ENCODE assay signal across 8 cellular contexts in the genomic region with DNA sequence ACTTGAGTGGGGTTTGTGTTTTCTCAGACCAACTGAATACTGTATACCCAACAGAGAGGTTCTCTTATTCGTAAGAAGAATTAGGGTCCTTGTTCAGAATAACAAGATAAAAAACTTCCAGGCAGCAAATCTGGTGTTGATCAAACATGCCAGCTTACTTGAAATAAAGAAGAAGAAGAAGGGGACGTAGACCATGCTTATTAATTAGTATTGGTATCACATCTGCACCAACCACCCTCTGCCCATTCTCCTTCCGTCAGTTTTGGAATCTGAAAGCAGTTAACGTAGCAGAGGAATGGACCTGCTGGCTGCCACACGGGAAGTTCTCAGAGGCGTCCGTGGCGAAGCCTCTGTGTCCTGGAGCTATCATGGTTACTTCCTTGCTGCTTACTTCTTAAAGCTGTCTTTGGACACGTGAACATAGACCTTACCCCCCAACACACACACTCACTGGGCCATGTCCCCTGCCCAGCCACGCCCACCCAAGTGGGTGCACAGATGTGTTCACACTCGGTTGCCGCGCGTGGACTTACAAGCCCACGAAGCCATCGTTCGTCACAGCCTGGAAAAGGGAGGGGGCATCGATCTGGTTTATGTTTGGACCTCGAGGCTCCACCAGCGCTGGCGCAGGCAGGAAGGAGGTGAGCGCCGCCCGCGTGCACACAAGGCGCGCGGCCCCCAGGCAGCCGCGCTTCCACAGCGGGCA. TPM values are rescaled to one million over a fixed set of nuclear protein-coding genes. Genes with fewer than 3 reads are reported as not detected.
DNase-seq lines count a peak whose midpoint lies in the region; ATAC-seq, FAIRE-seq and TF ChIP-seq lines count a peak whose summit lies in the region.

No MANE protein-coding gene starts in this region.

- dilution Hi-C loops in keratinocyte (cut with MboI; ENCODE audit: extremely low pct_ligation_motif_present, low sequenced_read_pairs) = no loop called here

- CTCF ChIA-PET in activated CD8-positive, alpha-beta memory T cell treated with anti-CD3 and anti-CD28 coated beads, Interleukin-2, amount 10 ng/mL, durations not matched to agents 7 days and 5 days (lab: Charles Lee) = interaction anchor here (0.8 to 1.1 kb wide), 2 partner anchors 14 to 463 kb away, joined by 3 read pairs; no protein-coding TSS in a partner anchor
- CTCF ChIA-PET in WTC11 (lab: Charles Lee) = no interaction called here

- POLR2A ChIA-PET in WTC11 (lab: Charles Lee) = interaction anchor here (1.0 to 1.3 kb wide), 2 partner anchors 8 to 9 kb away, joined by 3 to 4 read pairs; no protein-coding TSS in a partner anchor

- no peak for ATAC-seq in activated CD8-positive, alpha-beta memory T cell treated with anti-CD3 and anti-CD28 coated beads, Interleukin-2, amount 10 ng/mL, durations not matched to agents 7 days and 5 days
- ATAC-seq in WTC11 = no peak

- H3K27ac Mint-ChIP-seq in activated CD8-positive, alpha-beta memory T cell treated with anti-CD3 and anti-CD28 coated beads, Interleukin-2, amount 10 ng/mL, durations not matched to agents 7 days and 5 days = no peak overlapping the region
- H3K27ac Mint-ChIP-seq in WTC11 = no peak overlapping the region

- no peak for FAIRE-seq in keratinocyte (lab: Jason Lieb, UNC)

- intact Hi-C loops in adrenal gland (cut with DNase I) = no loop called here

- H3K9me1 ChIP-seq in keratinocyte (ENCODE audit: control insufficient read depth, extremely low read depth, insufficient read depth, low read length) = no peaks in the 10 kb centered on the region

- peak overlapping the region; percentile 19 for H3K4me3 Mint-ChIP-seq in activated CD8-positive, alpha-beta memory T cell treated with anti-CD3 and anti-CD28 coated beads, Interleukin-2, amount 10 ng/mL, durations not matched to agents 7 days and 5 days
- peak overlapping the region; percentile 88 for H3K4me3 Mint-ChIP-seq in WTC11

- DNase-seq in activated CD8-positive, alpha-beta memory T cell treated with anti-CD3 and anti-CD28 coated beads, Interleukin-2, amount 10 ng/mL, durations not matched to agents 7 days and 5 days = no peak
- DNase-seq in activated CD8-positive, alpha-beta memory T cell treated with anti-CD3 and anti-CD28 coated beads, Interleukin-2, amount 50 U/mL, for 4 hours = no peak
- no peak for DNase-seq in WTC11 (ENCODE audit: low spot score)
- no peak for DNase-seq in keratinocyte (ENCODE audit: low read depth, low spot score)
- no peak for DNase-seq in adrenal gland
- no peak for DNase-seq in NCI-H1694 (lab: John Stamatoyannopoulos, UW)
- DNase-seq in SIG-M5 (lab: John Stamatoyannopoulos, UW) = no peak

- H3K27me3 ChIP-seq in keratinocyte (ENCODE audit: control insufficient read depth, extremely low read depth, insufficient read depth, low read length) = no peaks in the 10 kb centered on the region
- H3K27me3 ChIP-seq in thymus (ENCODE audit: control insufficient read depth, insufficient read depth) = peaks cover 86% of the 10 kb centered on the region
- H3K27me3 ChIP-seq in adrenal gland = peaks cover 34% of the 10 kb centered on the region

- H3K9me3 ChIP-seq in keratinocyte (ENCODE audit: control insufficient read depth, low read depth, low read length) (no peaks in the 10 kb centered on the region), thymus (ENCODE audit: control insufficient read depth) (peaks cover 1% of the 10 kb centered on the region), adrenal gland (replicated peaks in 1 of 3) (no peaks in the 10 kb centered on the region)

- H3K27ac ChIP-seq in keratinocyte (ENCODE audit: control insufficient read depth, insufficient read depth, low read length) = no peak overlapping the region
- no peak overlapping the region for H3K27ac ChIP-seq in thymus (ENCODE audit: low read depth)
- H3K27ac ChIP-seq in adrenal gland = no peak overlapping the region

- H3K4me1 Mint-ChIP-seq in activated CD8-positive, alpha-beta memory T cell treated with anti-CD3 and anti-CD28 coated beads, Interleukin-2, amount 10 ng/mL, durations not matched to agents 7 days and 5 days = peaks cover 31% of the 10 kb centered on the region
- peaks cover 47% of the 10 kb centered on the region for H3K4me1 Mint-ChIP-seq in WTC11

- peak overlapping the region; percentile 79 for H3K4me2 ChIP-seq in keratinocyte (ENCODE audit: control insufficient read depth, extremely low read depth, insufficient read depth, low read depth, low read length)

- H3K4me1 ChIP-seq in keratinocyte (ENCODE audit: control insufficient read depth, extremely low read depth, insufficient read depth, low read length) (peaks cover 25% of the 10 kb centered on the region), thymus (ENCODE audit: control insufficient read depth, insufficient read depth, low read length) (peaks cover 23% of the 10 kb centered on the region), adrenal gland (replicated peaks in 1 of 2) (peaks cover 22 to 36% of the 10 kb centered on the region in 2 donors)

- H3K4me3 ChIP-seq in keratinocyte (ENCODE audit: control insufficient read depth in 2 of 3, extremely low read depth in 1 of 3, insufficient read depth in 2 of 3, low read depth in 1 of 3, low read length in 3 of 3) = peak overlapping the region; percentile 48 to 56 (median 53)
- H3K4me3 ChIP-seq in thymus (ENCODE audit: low read length) = peak overlapping the region; percentile 54
- peak overlapping the region in 2 of 4 donors; percentile 47 to 62 for H3K4me3 ChIP-seq in adrenal gland

- peak overlapping the region; percentile 65 for H3K9ac ChIP-seq in keratinocyte (ENCODE audit: control insufficient read depth, extremely low read depth, insufficient read depth, low read length)

- H3K9me3 Mint-ChIP-seq in activated CD8-positive, alpha-beta memory T cell treated with anti-CD3 and anti-CD28 coated beads, Interleukin-2, amount 10 ng/mL, durations not matched to agents 7 days and 5 days (ENCODE audit: low read depth) = no peaks in the 10 kb centered on the region
- H3K9me3 Mint-ChIP-seq in WTC11 = peaks cover 13% of the 10 kb centered on the region

- peak overlapping the region; percentile 68 for H2AFZ ChIP-seq in keratinocyte (ENCODE audit: control insufficient read depth, low read length)

- no peaks in the 10 kb centered on the region for H4K20me1 ChIP-seq in keratinocyte (ENCODE audit: control insufficient read depth, extremely low read depth, insufficient read depth, low read length)

- 8% methylated on average over 31 of the region's 31 CpGs for WGBS in thymus
- WGBS in adrenal gland, 4 donors = 20 to 52% (median 36%) methylated on average over 10 to 31 of the region's 31 CpGs

- peaks cover 82% of the 10 kb centered on the region for H3K27me3 Mint-ChIP-seq in activated CD8-positive, alpha-beta memory T cell treated with anti-CD3 and anti-CD28 coated beads, Interleukin-2, amount 10 ng/mL, durations not matched to agents 7 days and 5 days
- H3K27me3 Mint-ChIP-seq in WTC11 (ENCODE audit: low read depth) = peaks cover 83% of the 10 kb centered on the region

- no peak for TF ChIP-seq POLR2A in adrenal gland (IDR thresholded peaks at IDR 0.05)

- peaks cover 4% of the 10 kb centered on the region for H3K79me2 ChIP-seq in keratinocyte (ENCODE audit: control insufficient read depth, insufficient read depth, low read length)

- H3K36me3 ChIP-seq in keratinocyte (ENCODE audit: control insufficient read depth in 2 of 2, extremely low read depth in 1 of 2, insufficient read depth in 2 of 2, low read length in 2 of 2) = no peaks in the 10 kb centered on the region
- no peaks in the 10 kb centered on the region for H3K36me3 ChIP-seq in thymus (ENCODE audit: control insufficient read depth, insufficient read depth)
- H3K36me3 ChIP-seq in adrenal gland (replicated peaks in 1 of 2) = no peaks in the 10 kb centered on the region

- TF ChIP-seq CTCF in WTC11 (IDR thresholded peaks at IDR 0.05) (no peak), keratinocyte (optimal IDR thresholded peaks at IDR 0.05 in 1 of 3, IDR thresholded peaks at IDR 0.05 in 1 of 3, conservative IDR thresholded peaks at IDR 0.05 in 1 of 3; ENCODE audit: extremely low read depth in 1 of 3, insufficient read depth in 2 of 3, low read length in 3 of 3) (no peak), adrenal gland (IDR thresholded peaks at IDR 0.05) (no peak)

- H3K36me3 Mint-ChIP-seq in activated CD8-positive, alpha-beta memory T cell treated with anti-CD3 and anti-CD28 coated beads, Interleukin-2, amount 10 ng/mL, durations not matched to agents 7 days and 5 days = peaks cover under 1% of the 10 kb centered on the region
- peaks cover 14% of the 10 kb centered on the region for H3K36me3 Mint-ChIP-seq in WTC11

RNA-seq across cellular contexts. Expression of a gene that starts 4.1 kb away (rescaled TPM):
- 1 to 10 TPM in 1 of 2 experiments, under 1 TPM in 1; 0.37 to 1.2 TPM for total RNA-seq in activated CD8-positive, alpha-beta memory T cell treated with anti-CD3 and anti-CD28 coated beads, Interleukin-2, amount 10 ng/mL, durations not matched to agents 7 days and 5 days
- 20.6 to 25.3 TPM (median 20.7 TPM) in 3 replicates for total RNA-seq in WTC11 (2021)
- 6.5 to 14.2 TPM (median 8.2 TPM) in 3 replicates for polyA plus RNA-seq in keratinocyte
- polyA plus RNA-seq in keratinocyte (2011; ENCODE audit: low read depth) = 2.7 TPM
- 2.3 and 4.1 TPM in 2 replicates for polyA plus RNA-seq in keratinocyte (2011; cell fraction: cytosol; rRNA removed)
- polyA plus RNA-seq in keratinocyte (2011; cell fraction: nucleus; rRNA removed) = 30.2 and 36.7 TPM in 2 replicates
- 2.3 and 15.9 TPM in 2 replicates for polyA plus RNA-seq in keratinocyte (2012; ENCODE audit: low replicate concordance)
- polyA minus RNA-seq in keratinocyte = 4.0 to 23.8 TPM (median 5.8 TPM) in 3 replicates
- 9.6 TPM for polyA minus RNA-seq in keratinocyte (2011; cell fraction: cytosol; rRNA and poly(A)+ RNA removed)
- polyA minus RNA-seq in keratinocyte (2011; cell fraction: nucleus; rRNA and poly(A)+ RNA removed) = 22.2 and 23.8 TPM in 2 replicates
- 5.7 TPM for polyA plus RNA-seq in thymus
- 10 to 100 TPM in 2 of 8 donors, 1 to 10 TPM in 6; 3.8 to 13.3 (median 7.7) TPM for total RNA-seq in adrenal gland
- polyA plus RNA-seq in adrenal gland = 1 to 10 TPM in 2 of 3 donors, under 1 TPM in 1; 0.75 to 9.4 (median 7.9) TPM

RNA-seq across cellular contexts. Expression of a gene that starts 11.6 kb away (rescaled TPM):
- 10 to 100 TPM; 20.4 to 26.0 TPM for total RNA-seq in activated CD8-positive, alpha-beta memory T cell treated with anti-CD3 and anti-CD28 coated beads, Interleukin-2, amount 10 ng/mL, durations not matched to agents 7 days and 5 days
- total RNA-seq in WTC11 (2021) (15.2 to 16.8 TPM (median 15.2 TPM) in 3 replicates), adrenal gland (10 to 100 TPM; 18.6 to 34.9 (median 27.5) TPM)
- polyA plus RNA-seq in keratinocyte (17.4 to 18.4 TPM (median 18.3 TPM) in 3 replicates), thymus (13.6 TPM), adrenal gland (10 to 100 TPM; 12.4 to 42.0 (median 15.0) TPM)
- 31.0 TPM for polyA plus RNA-seq in keratinocyte (2011; ENCODE audit: low read depth)
- polyA plus RNA-seq in keratinocyte (2011; cell fraction: cytosol; rRNA removed) = 11.2 and 16.1 TPM in 2 replicates
- polyA plus RNA-seq in keratinocyte (2011; cell fraction: nucleus; rRNA removed) = 30.5 and 38.0 TPM in 2 replicates
- polyA plus RNA-seq in keratinocyte (2012; ENCODE audit: low replicate concordance) = 15.5 and 21.1 TPM in 2 replicates
- 34.0 to 46.8 TPM (median 38.6 TPM) in 3 replicates for polyA minus RNA-seq in keratinocyte
- polyA minus RNA-seq in keratinocyte (2011; cell fraction: cytosol; rRNA and poly(A)+ RNA removed) = 13.6 TPM
- polyA minus RNA-seq in keratinocyte (2011; cell fraction: nucleus; rRNA and poly(A)+ RNA removed) = 18.7 and 51.9 TPM in 2 replicates
